ENCODE assay signal across 15 cellular contexts in genomic region chr3:127751163-127751621, GRCh38.
DNase-seq lines count a peak whose midpoint lies in the region; ATAC-seq, FAIRE-seq and TF ChIP-seq lines count a peak whose summit lies in the region.
"Had no signal": no experiment of that assay in that cellular context is flagged by ENCODE, and none has a peak within 500 bp of the region (broad histone marks: within the 10 kb centered on the region; RNA-seq: fewer than 3 reads in every experiment).

No MANE protein-coding gene starts in this region.

- WGBS in IMR-90 (ENCODE audit: extremely low coverage in 2 of 2, insufficient read length in 1 of 2), 2 experiments: 95% methylated on average over 4 of the region's 8 CpGs; no CpG with 5 or more reads in 1 of the 2 experiments
- WGBS in GM12878 (ENCODE audit: insufficient coverage, insufficient replicate concordance, low lambda C conversion rate, missing lambda C conversion rate): 2% methylated on average over 8 of the region's 8 CpGs
- 95% methylated on average over 4 of the region's 8 CpGs for WGBS in gastroesophageal sphincter (ENCODE audit: low coverage in 1 of 2), 2 donors

- ATAC-seq in IMR-90 (ENCODE audit: low read depth): no peak
- peak; percentile 2 for ATAC-seq in GM12878
- peak in 1 of 2 donors; percentile 26 for ATAC-seq in gastrocnemius medialis
- no peak for ATAC-seq in gastroesophageal sphincter
- no peak for ATAC-seq in stimulated activated naive CD8-positive, alpha-beta T cell treated with anti-CD3 and anti-CD28 coated beads, Interleukin-15, Interleukin-2, amounts not matched to agents 100 U/mL and 50 U/mL, for 24 hours

- no peak for TF ChIP-seq CTCF in IMR-90 (conservative IDR thresholded peaks at IDR 0.05; ENCODE audit: low read depth, low read length)
- no peak for TF ChIP-seq CTCF in GM12878 (IDR thresholded peaks at IDR 0.05 in 2 of 3, conservative IDR thresholded peaks at IDR 0.05 in 1 of 3; ENCODE audit: control insufficient read depth in 2 of 3, extremely low read depth in 1 of 3, insufficient read depth in 1 of 3, low read depth in 3 of 3, low read length in 3 of 3)
- no peak for TF ChIP-seq CTCF in gastrocnemius medialis (IDR thresholded peaks at IDR 0.05 in 4 of 5, conservative IDR thresholded peaks at IDR 0.05 in 1 of 5)
- no peak for TF ChIP-seq CTCF in gastroesophageal sphincter (IDR thresholded peaks at IDR 0.05)

- in situ Hi-C loops in IMR-90 (cut with MboI; ENCODE audit: low sequenced_read_pairs): no loop called here
- in situ Hi-C loops in GM12878 (cut with MboI): no loop called here
- in situ Hi-C loops in gastrocnemius medialis (cut with MboI; ENCODE audit: low sequenced_read_pairs in 4 of 4): no loop called here

- TF ChIP-seq POLR2A in IMR-90 (IDR thresholded peaks at IDR 0.05; ENCODE audit: low read depth, low read length) (no peak), GM12878 (IDR thresholded peaks at IDR 0.05; ENCODE audit: low read depth, low read length) (no peak), gastrocnemius medialis (IDR thresholded peaks at IDR 0.05) (no peak), gastroesophageal sphincter (IDR thresholded peaks at IDR 0.05) (no peak)

- no peaks in the 10 kb centered on the region; the same call in 1 of the 2 replicates for H3K36me3 ChIP-seq in IMR-90 (ENCODE audit: control insufficient read depth, insufficient read depth, low read length)
- peaks cover 0 to 8% of the 10 kb centered on the region in 2 experiments; a peak in 3 of 4 replicates for H3K36me3 ChIP-seq in GM12878 (ENCODE audit: control insufficient read depth in 2 of 2, insufficient read depth in 2 of 2, low read length in 1 of 2)
- no peaks in the 10 kb centered on the region for H3K36me3 ChIP-seq in gastrocnemius medialis
- no peaks in the 10 kb centered on the region for H3K36me3 ChIP-seq in gastroesophageal sphincter
- H3K36me3 ChIP-seq: cardiac muscle cell, tibial nerve had no signal

- H3K4ac ChIP-seq in IMR-90 (ENCODE audit: low read depth, low read length): peak overlapping the region; percentile 76

- peak overlapping the region; percentile 23 to 62; a peak in 3 of 4 replicates for H4K8ac ChIP-seq in IMR-90 (ENCODE audit: low read depth in 2 of 2, low read length in 2 of 2)

- H4K20me1 ChIP-seq in IMR-90 (ENCODE audit: insufficient read depth, low read length) (peaks cover 6% of the 10 kb centered on the region; the same call in 1 of the 2 replicates), GM12878 (ENCODE audit: control insufficient read depth, insufficient read depth) (no peaks in the 10 kb centered on the region)

- FAIRE-seq in GM12878 (lab: Jason Lieb, UNC): no peak
- FAIRE-seq: D721Med, endothelial cell of umbilical vein had no signal

- CTCF ChIA-PET in IMR-90 (lab: Yijun Ruan, JAX) (interaction anchor here (0.8 to 1.3 kb wide), 2 partner anchors 31 to 81 kb away, joined by 3 to 4 read pairs; no protein-coding TSS in a partner anchor), GM12878 (lab: Yijun Ruan, JAX) (interaction anchor here (0.8 to 5.7 kb wide), 19 partner anchors 9 to 220 kb away, joined by 3 to 82 read pairs (median 4); partner anchors contain the start of gene MGLL)

- peak overlapping the region; percentile 26; the same call in 1 of the 2 replicates for H3K23ac ChIP-seq in IMR-90 (ENCODE audit: low read depth, low read length)

- SMC1A ChIA-PET in GM12878 (lab: Charles Lee; ENCODE audit: uncharacterized antibody, unreplicated experiment): interaction anchor here (0.6 to 9.6 kb wide), 22 partner anchors 14 to 208 kb away, joined by 3 to 205 read pairs (median 5); partner anchors contain the start of gene MGLL

- H3K18ac ChIP-seq in IMR-90 (ENCODE audit: low read depth, low read length): peak overlapping the region; percentile 40; the same call in 1 of the 2 replicates

- H3K56ac ChIP-seq in IMR-90 (ENCODE audit: extremely low read depth, insufficient read depth, low read length): no peak overlapping the region

- peak overlapping the region; percentile 29 for H2AFZ ChIP-seq in IMR-90 (replicated peaks; ENCODE audit: low read length, poor library complexity)
- no peak overlapping the region; the same call in 1 of the 2 replicates for H2AFZ ChIP-seq in GM12878 (ENCODE audit: control insufficient read depth, low read depth, low read length)

- dilution Hi-C loops in IMR-90 (cut with HindIII; ENCODE audit: low sequenced_read_pairs, unreplicated experiment): no loop called here

- DNase-seq in DMS53 (lab: John Stamatoyannopoulos, UW) (peak; percentile 10), DMS53 treated with DMSO at 0.1 percent for 48 hours (lab: John Stamatoyannopoulos, UW; ENCODE audit: unreplicated experiment) (no peak), IMR-90 (peak; percentile 32), GM12878 (ENCODE audit: low read depth, low spot score) (no peak), gastrocnemius medialis (peak in 1 of 2 donors; percentile 43), glomerular visceral epithelial cell (ENCODE audit: extremely low spot score) (no peak)
- DNase-seq in stimulated activated naive CD8-positive, alpha-beta T cell treated with anti-CD3 and anti-CD28 coated beads, Interleukin-15, Interleukin-2, amounts not matched to agents 100 U/mL and 50 U/mL, for 24 hours: no peak
- DNase-seq: midbrain, NCI-H526 treated with DMSO at 0.1 percent for 48 hours had no signal

- H3K79me2 ChIP-seq in GM12878 (ENCODE audit: control insufficient read depth, insufficient read depth, low read length): peaks cover 59% of the 10 kb centered on the region

- RAD21 ChIA-PET in GM12878 (lab: Charles Lee; ENCODE audit: unreplicated experiment): interaction anchor here (0.7 to 7.7 kb wide), 18 partner anchors 13 to 220 kb away, joined by 3 to 149 read pairs (median 5); partner anchors contain the start of gene MGLL

- peaks cover 31 to 93% of the 10 kb centered on the region in 2 experiments for H3K79me1 ChIP-seq in IMR-90 (ENCODE audit: low read depth in 1 of 2, low read length in 2 of 2)

- H3K9me1 ChIP-seq in IMR-90 (ENCODE audit: insufficient read depth, low read length): peaks cover 55% of the 10 kb centered on the region

- no peak overlapping the region; the same call in 1 of the 2 replicates for H4K5ac ChIP-seq in IMR-90 (ENCODE audit: low read depth, low read length)

- peak overlapping the region; percentile 81 for H4K91ac ChIP-seq in IMR-90 (ENCODE audit: insufficient read depth, low read depth, low read length)

- peak overlapping the region; percentile 61 for H3K14ac ChIP-seq in IMR-90 (replicated peaks; ENCODE audit: low read depth, low read length)

- no peak overlapping the region; the same call in 1 of the 2 replicates for H3K9ac ChIP-seq in IMR-90 (ENCODE audit: low read depth, low read length)
- H3K9ac ChIP-seq in GM12878 (ENCODE audit: control insufficient read depth, insufficient read depth, low read length): peak overlapping the region; percentile 60

- TF ChIP-seq EP300 in GM12878 (IDR thresholded peaks at IDR 0.05; ENCODE audit: borderline replicate concordance in 1 of 2, control insufficient read depth in 1 of 2, low read depth in 2 of 2, low read length in 2 of 2) (no peak), gastroesophageal sphincter (IDR thresholded peaks at IDR 0.05) (no peak)

- H2BK20ac ChIP-seq in IMR-90 (ENCODE audit: low read depth, low read length): peak overlapping the region; percentile 68

- H3K27ac ChIP-seq in IMR-90 (ENCODE audit: insufficient read depth, low read length) (peak overlapping the region; percentile 32; the same call in 1 of the 2 replicates), GM12878 (ENCODE audit: control insufficient read depth, insufficient read depth) (peak overlapping the region; percentile 99), gastrocnemius medialis (peak overlapping the region; percentile 38 to 86 (median 76)), gastroesophageal sphincter (peak overlapping the region in 1 of 4 donors; percentile 73)
- H3K27ac ChIP-seq: 22Rv1, cardiac muscle cell had no signal

- H2BK120ac ChIP-seq in IMR-90 (ENCODE audit: low read depth, low read length): peak overlapping the region; percentile 84

- TF ChIP-seq RAD21 in IMR-90 (IDR thresholded peaks at IDR 0.05; ENCODE audit: low read length) (no peak), GM12878 (IDR thresholded peaks at IDR 0.05; ENCODE audit: insufficient read depth, low read depth, low read length) (no peak)

- H3K4me3 ChIP-seq in IMR-90 (ENCODE audit: insufficient read depth, low read depth, low read length) (no peak overlapping the region), GM12878 (peak overlapping the region; percentile 48; the same call in 1 of the 2 replicates), gastrocnemius medialis (no peak overlapping the region), gastroesophageal sphincter (no peak overlapping the region)
- H3K4me3 ChIP-seq: cardiac muscle cell, tibial nerve had no signal

- peak overlapping the region; percentile 66 for H2AK9ac ChIP-seq in IMR-90 (replicated peaks; ENCODE audit: low read depth, low read length, poor library complexity)

- H2AK5ac ChIP-seq in IMR-90 (ENCODE audit: low read depth, low read length): peak overlapping the region; percentile 95

- H3K4me1 ChIP-seq in IMR-90 (ENCODE audit: control insufficient read depth, insufficient read depth, low read length) (peaks cover 34% of the 10 kb centered on the region), GM12878 (ENCODE audit: control insufficient read depth, insufficient read depth, low read length) (peaks cover 77% of the 10 kb centered on the region), gastrocnemius medialis (peaks cover 38 to 54% of the 10 kb centered on the region in 2 donors), gastroesophageal sphincter (peaks cover 4 to 50% (median 31%) of the 10 kb centered on the region in 3 donors)

- intact Hi-C loops in IMR-90 (cut with micrococcal nuclease) (no loop called here), GM12878 (cut with micrococcal nuclease; ENCODE audit: unreplicated experiment) (loop anchor here (2.0 to 5.0 kb wide), 3 partner anchors 14 to 154 kb away; partner anchors contain the start of gene MCM2), gastrocnemius medialis (cut with DNase I; ENCODE audit: low total_unique reads) (no loop called here)

- H2BK15ac ChIP-seq in IMR-90 (ENCODE audit: low read depth, low read length): peak overlapping the region; percentile 71; the same call in 1 of the 3 replicates

- H2BK5ac ChIP-seq in IMR-90 (ENCODE audit: low read depth, low read length, poor library complexity, severe bottlenecking): peak overlapping the region; percentile 90

- H3K27me3 ChIP-seq in IMR-90 (ENCODE audit: control insufficient read depth, insufficient read depth, low read length) (no peaks in the 10 kb centered on the region), GM12878 (replicated peaks in 1 of 2; ENCODE audit: control insufficient read depth in 2 of 2, insufficient read depth in 2 of 2, low read length in 1 of 2) (no peaks in the 10 kb centered on the region), gastrocnemius medialis (no peaks in the 10 kb centered on the region), gastroesophageal sphincter (no peaks in the 10 kb centered on the region)
- H3K27me3 ChIP-seq: cardiac muscle cell, tibial nerve had no signal

- H3K9me3 ChIP-seq in IMR-90 (ENCODE audit: control insufficient read depth, insufficient read depth, low read length): no peaks in the 10 kb centered on the region
- no peaks in the 10 kb centered on the region for H3K9me3 ChIP-seq in GM12878 (replicated peaks; ENCODE audit: control insufficient read depth, insufficient read depth, low read length)
- no peaks in the 10 kb centered on the region for H3K9me3 ChIP-seq in gastrocnemius medialis
- H3K9me3 ChIP-seq in gastroesophageal sphincter: no peaks in the 10 kb centered on the region
- H3K9me3 ChIP-seq: tibial nerve had no signal

- BruUV-seq in IMR-90 (replicated peaks; lab: Mats Ljungman, UMichigan) (no TSS peak), GM12878 (replicated peaks; lab: Mats Ljungman, UMichigan) (TSS peak; percentile 69)

- POLR2A ChIA-PET in IMR-90 (lab: Charles Lee; ENCODE audit: unreplicated experiment): no interaction called here
- POLR2A ChIA-PET in GM12878 (lab: Charles Lee): interaction anchor here (0.7 to 8.4 kb wide), 21 partner anchors 8 to 160 kb away, joined by 3 to 116 read pairs (median 4); partner anchors contain the start of genes MGLL and TPRA1

- H3K4me2 ChIP-seq in IMR-90 (ENCODE audit: low read depth, low read length) (no peak overlapping the region; the same call in 1 of the 2 replicates), GM12878 (ENCODE audit: control insufficient read depth, insufficient read depth) (peak overlapping the region; percentile 93)

Comparison
In these comparisons a context has a peak if more than half of its experiments do, and no peak if none do; other contexts are left out.
1. DNase-seq: peak in DMS53 (single experiment) and IMR-90 (single experiment); none in DMS53 treated with DMSO at 0.1 percent for 48 hours (single experiment), GM12878 (single experiment), stimulated activated naive CD8-positive, alpha-beta T cell treated with anti-CD3 and anti-CD28 coated beads, Interleukin-15, Interleukin-2, amounts not matched to agents 100 U/mL and 50 U/mL, for 24 hours (single experiment) and glomerular visceral epithelial cell (single experiment).